ENCODE assay signal across 17 cellular contexts in the genomic region with DNA sequence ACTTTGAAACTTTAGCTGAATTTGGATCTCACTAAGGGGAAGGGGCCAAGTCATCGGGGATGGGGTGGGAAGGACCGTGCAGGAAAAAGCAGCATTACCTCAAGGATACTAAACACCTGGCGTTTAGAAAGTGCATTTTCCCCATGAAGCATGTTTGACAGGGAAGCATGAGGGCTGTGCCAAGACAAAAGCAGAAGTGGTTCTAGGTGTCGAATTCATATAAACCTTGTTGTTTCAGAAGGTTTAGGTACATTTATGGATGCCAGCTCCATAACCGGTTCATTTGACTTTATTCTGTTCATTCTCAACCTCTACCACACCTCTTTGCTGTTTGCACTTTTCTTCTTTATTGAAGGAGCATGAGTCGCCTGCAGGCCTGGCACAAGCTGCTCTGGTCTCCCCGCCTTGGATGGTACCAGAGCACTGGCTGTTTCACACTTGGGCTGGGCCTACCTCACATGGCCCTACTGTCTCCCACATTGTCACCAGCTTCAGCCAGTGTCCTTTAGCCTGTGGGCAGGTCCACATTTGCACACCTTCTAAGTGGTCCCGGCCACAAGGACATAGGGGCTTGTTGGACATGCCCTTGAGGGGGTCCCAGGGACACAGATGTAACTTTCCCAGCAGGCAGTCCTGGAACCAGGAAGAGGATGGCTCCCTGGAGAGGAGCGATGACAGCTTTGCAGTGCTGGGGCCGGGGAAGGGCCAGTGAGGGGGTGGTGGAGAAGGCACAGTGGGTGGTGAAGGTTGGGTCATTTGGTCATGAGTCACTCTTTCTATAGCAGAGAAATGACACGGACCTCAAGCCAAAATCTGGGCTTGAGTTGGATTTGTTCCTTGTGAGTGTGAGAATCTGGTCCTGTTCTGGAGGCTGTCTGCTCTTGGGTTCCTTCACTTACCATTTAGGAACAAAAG. TPM values are rescaled to one million over a fixed set of nuclear protein-coding genes. Genes with fewer than 3 reads are reported as not detected.
DNase-seq lines count a peak whose midpoint lies in the region; ATAC-seq and TF ChIP-seq lines count a peak whose summit lies in the region.
"Had no signal": no experiment of that assay in that cellular context is flagged by ENCODE, and none has a peak within 500 bp of the region (broad histone marks: within the 10 kb centered on the region; RNA-seq: fewer than 3 reads in every experiment).

No MANE protein-coding gene starts in this region.

- H3K27me3 ChIP-seq in MM.1S (replicated peaks; ENCODE audit: insufficient read depth, low read length), result peaks cover 17% of the 10 kb centered on the region
- no peaks in the 10 kb centered on the region for H3K27me3 ChIP-seq in thyroid gland

- H3K36me3 ChIP-seq in HEK293 (ENCODE audit: control insufficient read depth in 2 of 2, insufficient read depth in 1 of 2, low read length in 2 of 2), result no peaks in the 10 kb centered on the region
- H3K36me3 ChIP-seq in MM.1S (replicated peaks; ENCODE audit: insufficient read depth, low read length), result no peaks in the 10 kb centered on the region
- no peaks in the 10 kb centered on the region for H3K36me3 ChIP-seq in thyroid gland
- H3K36me3 ChIP-seq: prostate gland, SJSA1 had no signal

- CTCF ChIA-PET in HEK293 (lab: Yijun Ruan, JAX), result interaction anchor here (0.6 to 1.0 kb wide), 2 partner anchors 10 to 289 kb away, joined by 3 to 5 read pairs; no protein-coding TSS in a partner anchor

- no peak for ATAC-seq in stimulated activated naive B cell treated with anti-CD40 and anti-IgM and Interleukin-4, amounts not matched to agents 10 μg/mL and 1 μg/mL and 100 μg/mL, for 72 hours (replicated peaks)

- H3K27ac ChIP-seq in HEK293 (ENCODE audit: extremely low read depth, low read depth, low read length) (no peak overlapping the region), MM.1S (ENCODE audit: low read length) (no peak overlapping the region), thyroid gland (no peak overlapping the region), caudate nucleus (ENCODE audit: low read depth, low read length) (no peak overlapping the region)
- H3K27ac ChIP-seq: prostate gland, SJSA1 had no signal

- no peaks in the 10 kb centered on the region for H3K36me3 Mint-ChIP-seq in stimulated activated naive B cell treated with anti-CD40 and anti-IgM and Interleukin-4, amounts not matched to agents 10 μg/mL and 1 μg/mL and 100 μg/mL, for 72 hours
- H3K36me3 Mint-ChIP-seq: brain; CD8-positive, alpha-beta memory T cell had no signal

- H3K79me2 ChIP-seq in MM.1S (ENCODE audit: low read length), result peaks cover 16% of the 10 kb centered on the region

- H4K20me1 ChIP-seq in MM.1S (ENCODE audit: insufficient read depth, low read length), result no peaks in the 10 kb centered on the region

- no peaks in the 10 kb centered on the region for H3K4me1 ChIP-seq in HEK293 (ENCODE audit: control insufficient read depth, insufficient read depth, low read length)
- peaks cover 3% of the 10 kb centered on the region; the same call in 1 of the 2 replicates for H3K4me1 ChIP-seq in MM.1S (ENCODE audit: low read length)
- peaks cover 12 to 18% of the 10 kb centered on the region in 2 donors for H3K4me1 ChIP-seq in thyroid gland

- DNase-seq in AG20443 (ENCODE audit: low spot score) (peak; percentile 75), RPMI8226 (peak; percentile 42), fibroblast of pulmonary artery (ENCODE audit: low read depth) (peak; percentile 32), MM.1S (no peak), thyroid gland (no peak), caudate nucleus (lab: John Stamatoyannopoulos, UW) (no peak)
- DNase-seq in stimulated activated naive B cell treated with anti-CD40 and anti-IgM and Interleukin-4, amounts not matched to agents 10 μg/mL and 1 μg/mL and 100 μg/mL, for 72 hours, result no peak
- DNase-seq: activated CD4-positive, CD25-positive, alpha-beta regulatory T cell treated with anti-CD3 and anti-CD28 coated beads, Interleukin-2, amount 50 U/mL, for 72 hours; activated T-cell treated with anti-CD3 and anti-CD28 coated beads, Interleukin-2, amount 50 U/mL, for 24 hours; CD8-positive, alpha-beta memory T cell; NCI-H2171 treated with DMSO at 0.1 percent for 48 hours; stimulated activated CD4-positive, alpha-beta T cell treated with anti-CD3 and anti-CD28 coated beads, Interleukin-2, amount 100 ng/mL, for 24 hours; stimulated activated naive CD4-positive, alpha-beta T cell treated with Interleukin-2 at 50 U/mL for 16 hours had no signal

- H3K4me2 ChIP-seq in MM.1S (ENCODE audit: low read depth, low read length), result no peak overlapping the region

- no peak for TF ChIP-seq POLR2A in thyroid gland (IDR thresholded peaks at IDR 0.05)

- no peaks in the 10 kb centered on the region for H3K9me2 ChIP-seq in MM.1S (replicated peaks; ENCODE audit: insufficient read depth, low read length)

- H3K4me3 Mint-ChIP-seq in stimulated activated naive B cell treated with anti-CD40 and anti-IgM and Interleukin-4, amounts not matched to agents 10 μg/mL and 1 μg/mL and 100 μg/mL, for 72 hours, result no peak overlapping the region
- H3K4me3 Mint-ChIP-seq: activated T-cell treated with anti-CD3 and anti-CD28 coated beads, Interleukin-2, amount 50 U/mL, for 24 hours; brain; CD8-positive, alpha-beta memory T cell had no signal

- TF ChIP-seq CTCF in HEK293 (tag by site-specific recombination; IDR thresholded peaks at IDR 0.05), result no peak
- TF ChIP-seq CTCF in fibroblast of pulmonary artery (IDR thresholded peaks at IDR 0.05; ENCODE audit: low read length, missing control alignments), result no peak
- no peak for TF ChIP-seq CTCF in MM.1S (IDR thresholded peaks at IDR 0.05; ENCODE audit: low read length)
- TF ChIP-seq CTCF in thyroid gland (IDR thresholded peaks at IDR 0.05), result no peak

- H3K9me3 ChIP-seq in HEK293 (ENCODE audit: control insufficient read depth, insufficient read depth, low read depth, low read length), result no peaks in the 10 kb centered on the region
- H3K9me3 ChIP-seq in MM.1S (replicated peaks; ENCODE audit: insufficient read depth, low read length), result no peaks in the 10 kb centered on the region
- no peaks in the 10 kb centered on the region for H3K9me3 ChIP-seq in thyroid gland
- H3K9me3 ChIP-seq: prostate gland, SJSA1 had no signal

- no peak overlapping the region for H3K9ac ChIP-seq in MM.1S (ENCODE audit: low read length)

- no peak overlapping the region for H3K4me3 ChIP-seq in HEK293 (ENCODE audit: low read depth, low read length)
- no peak overlapping the region for H3K4me3 ChIP-seq in fibroblast of pulmonary artery (replicated peaks; ENCODE audit: low read depth, low read length)
- H3K4me3 ChIP-seq in MM.1S (ENCODE audit: low read length), result no peak overlapping the region
- H3K4me3 ChIP-seq in thyroid gland (replicated peaks in 1 of 3), result no peak overlapping the region
- H3K4me3 ChIP-seq: prostate gland, SJSA1 had no signal

- H3F3A ChIP-seq in MM.1S (ENCODE audit: insufficient read depth, low read length), result no peaks in the 10 kb centered on the region

- no peak overlapping the region for H2AFZ ChIP-seq in MM.1S (ENCODE audit: low read length)

- WGBS in thyroid gland, 2 donors, result 91 to 92% methylated on average over 11 of the region's 11 CpGs

- H3K27ac Mint-ChIP-seq in stimulated activated naive B cell treated with anti-CD40 and anti-IgM and Interleukin-4, amounts not matched to agents 10 μg/mL and 1 μg/mL and 100 μg/mL, for 72 hours, result no peak overlapping the region
- H3K27ac Mint-ChIP-seq: activated T-cell treated with anti-CD3 and anti-CD28 coated beads, Interleukin-2, amount 50 U/mL, for 24 hours; brain had no signal

- POLR2A ChIA-PET in HEK293 (lab: Yijun Ruan, JAX), result interaction anchor here (0.6 kb wide), 1 partner anchor 10 kb away, joined by 6 read pairs; no protein-coding TSS in a partner anchor

- H3K27me3 Mint-ChIP-seq in stimulated activated naive B cell treated with anti-CD40 and anti-IgM and Interleukin-4, amounts not matched to agents 10 μg/mL and 1 μg/mL and 100 μg/mL, for 72 hours, result peaks cover 8 to 11% of the 10 kb centered on the region in 2 donors

- peaks cover 34 to 39% of the 10 kb centered on the region in 2 donors for H3K4me1 Mint-ChIP-seq in stimulated activated naive B cell treated with anti-CD40 and anti-IgM and Interleukin-4, amounts not matched to agents 10 μg/mL and 1 μg/mL and 100 μg/mL, for 72 hours

- no peaks in the 10 kb centered on the region for H3K9me3 Mint-ChIP-seq in stimulated activated naive B cell treated with anti-CD40 and anti-IgM and Interleukin-4, amounts not matched to agents 10 μg/mL and 1 μg/mL and 100 μg/mL, for 72 hours
- H3K9me3 Mint-ChIP-seq: activated T-cell treated with anti-CD3 and anti-CD28 coated beads, Interleukin-2, amount 50 U/mL, for 24 hours; CD8-positive, alpha-beta memory T cell had no signal

- intact Hi-C loops in thyroid gland (cut with DNase I), result no loop called here

TF ChIP-seq in HEK293, 187 proteins besides CTCF, POLR2A, EP300 and RAD21 (continues in another document):
- no peak for TF ChIP-seq ZNF670 (tag by site-specific recombination; IDR thresholded peaks at IDR 0.05; ENCODE audit: low read depth)
- TF ChIP-seq SETDB1 (IDR thresholded peaks at IDR 0.05; ENCODE audit: insufficient read length, low read length), result no peak
- no peak for TF ChIP-seq ZNF473 (tag by site-specific recombination; IDR thresholded peaks at IDR 0.05)
- TF ChIP-seq ZNF677 (tag by site-specific recombination; IDR thresholded peaks at IDR 0.05), result no peak
- no peak for TF ChIP-seq SCRT1 (tag by site-specific recombination; IDR thresholded peaks at IDR 0.05; ENCODE audit: borderline replicate concordance)
- TF ChIP-seq ZNF280C (tag by site-specific recombination; IDR thresholded peaks at IDR 0.05), result no peak
- TF ChIP-seq ZIC2 (tag by site-specific recombination; IDR thresholded peaks at IDR 0.05), result peak; percentile 85

RNA-seq across cellular contexts. Expression of gene ST14, which starts 3.2 kb away (rescaled TPM):
- 100 to 1,000 TPM in 2 of 4 donors, 10 to 100 TPM in 2; 53.3 to 102 (median 90.7) TPM for total RNA-seq in thyroid gland
- total RNA-seq: SJSA1 had no signal

Comparison
In these comparisons a context has a peak if more than half of its experiments do, and no peak if none do; other contexts are left out.
1. DNase-seq: peak in AG20443 (single experiment), RPMI8226 (single experiment) and fibroblast of pulmonary artery (single experiment); none in MM.1S (single experiment), stimulated activated naive B cell treated with anti-CD40 and anti-IgM and Interleukin-4, amounts not matched to agents 10 μg/mL and 1 μg/mL and 100 μg/mL, for 72 hours (single experiment), thyroid gland (0 of 2) and caudate nucleus (0 of 61).